1 cellular context compared by ENCODE assay signal in the genomic region with DNA sequence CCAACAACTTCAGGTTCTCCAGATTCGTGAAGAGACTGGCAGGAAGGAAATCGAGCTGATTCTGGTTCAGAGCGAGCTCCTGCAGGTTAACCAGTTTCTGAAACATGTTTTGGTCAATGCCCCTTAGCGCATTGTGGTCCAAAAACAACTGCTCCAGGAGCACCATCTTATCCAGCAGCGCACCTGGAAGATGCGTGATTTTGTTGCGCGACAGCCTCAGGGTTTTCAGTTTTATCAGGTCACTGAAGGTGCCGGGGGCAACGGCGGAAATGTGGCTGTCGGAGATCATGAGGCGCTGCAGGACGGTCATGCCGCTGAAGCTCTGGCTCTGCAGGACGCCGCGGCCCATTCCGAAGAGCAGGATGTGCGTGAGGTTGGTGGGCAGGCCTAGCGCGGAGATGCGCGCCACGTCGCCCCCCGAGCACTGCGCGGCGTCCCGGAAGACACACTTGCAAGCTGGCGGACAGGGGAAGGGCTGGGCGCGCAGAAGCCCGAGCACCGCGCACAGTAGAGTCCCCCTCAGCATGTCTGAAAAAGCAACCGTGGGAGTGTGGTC.
TF ChIP-seq lines count a peak whose summit lies in the region.

No MANE protein-coding gene starts in this region.

TF ChIP-seq in IMR-90, 13 proteins besides CTCF, POLR2A, EP300 and RAD21:
- TF ChIP-seq MAZ (IDR thresholded peaks at IDR 0.05; ENCODE audit: borderline replicate concordance, low read depth, low read length) (no peak), FOS (IDR thresholded peaks at IDR 0.05; ENCODE audit: low read depth, low read length) (no peak), RFX5 (IDR thresholded peaks at IDR 0.05; ENCODE audit: low read depth, low read length) (no peak), RCOR1 (IDR thresholded peaks at IDR 0.05; ENCODE audit: insufficient replicate concordance, low read length) (no peak), CEBPB (IDR thresholded peaks at IDR 0.05; ENCODE audit: low read depth, low read length) (no peak), NFE2L2 (IDR thresholded peaks at IDR 0.05; ENCODE audit: low read depth, low read length) (no peak)
